ENCODE assay signal across 28 cellular contexts in genomic region chr9:130402645-130403440, GRCh38. TPM values are rescaled to one million over a fixed set of nuclear protein-coding genes. Genes with fewer than 3 reads are reported as not detected.
"Had no signal": no experiment of that assay in that cellular context is flagged by ENCODE, and none has a peak within 500 bp of the region (broad histone marks: within the 10 kb centered on the region; RNA-seq: fewer than 3 reads in every experiment).

No MANE protein-coding gene starts in this region.

- H3K27ac Mint-ChIP-seq: naive thymus-derived CD8-positive, alpha-beta T cell; natural killer cell treated with Interleukin-12 subunit alpha and Interleukin-12 subunit beta and Interleukin-15 and Interleukin-18, amount 100 ng/mL, for 72 hours; nephron progenitor cell; progenitor cell of endocrine pancreas; stimulated activated effector memory CD8-positive, alpha-beta T cell treated with anti-CD3 and anti-CD28 coated beads, Interleukin-12 subunit alpha, Interleukin-12 subunit beta, amount 100 ng/mL, for 72 hours; stimulated activated naive B cell treated with anti-CD40 and anti-IgM and Interleukin-4, amounts not matched to agents 10 μg/mL and 1 μg/mL and 100 μg/mL, for 72 hours; stimulated activated naive CD8-positive, alpha-beta T cell treated with anti-CD3 and anti-CD28 coated beads, Interleukin-15, Interleukin-2, amounts not matched to agents 100 ng/mL and 50 ng/mL, for 24 hours had no signal

- DNase-seq: naive thymus-derived CD8-positive, alpha-beta T cell; nephron progenitor cell; occipital lobe; ovary; psoas muscle; right lobe of liver; sigmoid colon; small intestine; stimulated activated CD4-positive, alpha-beta T cell treated with anti-CD3 and anti-CD28 coated beads, Interleukin-15, amount 100 ng/mL, for 24 hours; stimulated activated CD4-positive, alpha-beta T cell treated with anti-CD3 and anti-CD28 coated beads, Interleukin-2, amount 100 ng/mL, for 24 hours; stimulated activated CD4-positive, alpha-beta T cell treated with anti-CD3 and anti-CD28 coated beads, Interleukin-2, amount 100 ng/mL, for 48 hours; stimulated activated CD4-positive, alpha-beta T cell treated with anti-CD3 and anti-CD28 coated beads, Interleukin-4, amount 100 ng/mL, for 24 hours; stimulated activated naive B cell treated with anti-CD40 and anti-IgM and Interleukin-4, amounts not matched to agents 10 μg/mL and 1 μg/mL and 100 μg/mL, for 72 hours; stimulated activated naive CD4-positive, alpha-beta T cell treated with Interleukin-2 at 50 U/mL for 16 hours; stomach; thyroid gland; trophoblast cell; upper lobe of left lung had no signal

- H3K9me3 Mint-ChIP-seq: naive thymus-derived CD8-positive, alpha-beta T cell; natural killer cell treated with Interleukin-12 subunit alpha and Interleukin-12 subunit beta and Interleukin-15 and Interleukin-18, amount 100 ng/mL, for 72 hours; nephron progenitor cell; neural crest cell; stimulated activated effector memory CD8-positive, alpha-beta T cell treated with anti-CD3 and anti-CD28 coated beads, Interleukin-12 subunit alpha, Interleukin-12 subunit beta, amount 100 ng/mL, for 72 hours; stimulated activated naive B cell treated with anti-CD40 and anti-IgM and Interleukin-4, amounts not matched to agents 10 μg/mL and 1 μg/mL and 100 μg/mL, for 72 hours; stimulated activated naive CD8-positive, alpha-beta T cell treated with anti-CD3 and anti-CD28 coated beads, Interleukin-15, Interleukin-2, amounts not matched to agents 100 ng/mL and 50 ng/mL, for 24 hours had no signal

- H3K27ac ChIP-seq: ovary, parathyroid adenoma, psoas muscle, right lobe of liver, sigmoid colon, stomach, thoracic aorta, thyroid gland, tibial nerve, upper lobe of left lung, vagina had no signal

- H2AFZ ChIP-seq: parathyroid adenoma had no signal

- H3K27me3 ChIP-seq: ovary, right lobe of liver, sigmoid colon, thyroid gland, upper lobe of left lung, vagina had no signal

- H3K4me1 Mint-ChIP-seq: neural crest cell; stimulated activated effector memory CD8-positive, alpha-beta T cell treated with anti-CD3 and anti-CD28 coated beads, Interleukin-12 subunit alpha, Interleukin-12 subunit beta, amount 100 ng/mL, for 72 hours; stimulated activated naive B cell treated with anti-CD40 and anti-IgM and Interleukin-4, amounts not matched to agents 10 μg/mL and 1 μg/mL and 100 μg/mL, for 72 hours had no signal

- H3K9ac ChIP-seq: parathyroid adenoma had no signal

- H3K27me3 Mint-ChIP-seq: progenitor cell of endocrine pancreas; stimulated activated naive CD8-positive, alpha-beta T cell treated with anti-CD3 and anti-CD28 coated beads, Interleukin-15, Interleukin-2, amounts not matched to agents 100 ng/mL and 50 ng/mL, for 24 hours had no signal

- ATAC-seq: naive thymus-derived CD8-positive, alpha-beta T cell; natural killer cell treated with Interleukin-12 subunit alpha and Interleukin-12 subunit beta and Interleukin-15 and Interleukin-18, amount 100 ng/mL, for 72 hours; psoas muscle; right cardiac atrium; right lobe of liver; stimulated activated effector memory CD8-positive, alpha-beta T cell treated with anti-CD3 and anti-CD28 coated beads, Interleukin-12 subunit alpha, Interleukin-12 subunit beta, amount 100 ng/mL, for 72 hours; stimulated activated naive B cell treated with anti-CD40 and anti-IgM and Interleukin-4, amounts not matched to agents 10 μg/mL and 1 μg/mL and 100 μg/mL, for 72 hours had no signal

- H3K36me3 ChIP-seq: ovary, right lobe of liver, thoracic aorta, thyroid gland, tibial nerve, upper lobe of left lung, vagina had no signal

- H3K9me3 ChIP-seq: ovary, psoas muscle, right lobe of liver, sigmoid colon, stomach, thoracic aorta, thyroid gland, tibial nerve, upper lobe of left lung, vagina had no signal

- H3K4me3 ChIP-seq: ovary, psoas muscle, right lobe of liver, sigmoid colon, stomach, thoracic aorta, thyroid gland, tibial nerve, upper lobe of left lung, vagina had no signal

- H3K36me3 Mint-ChIP-seq: naive thymus-derived CD8-positive, alpha-beta T cell; natural killer cell treated with Interleukin-12 subunit alpha and Interleukin-12 subunit beta and Interleukin-15 and Interleukin-18, amount 100 ng/mL, for 72 hours; stimulated activated effector memory CD8-positive, alpha-beta T cell treated with anti-CD3 and anti-CD28 coated beads, Interleukin-12 subunit alpha, Interleukin-12 subunit beta, amount 100 ng/mL, for 72 hours; stimulated activated naive B cell treated with anti-CD40 and anti-IgM and Interleukin-4, amounts not matched to agents 10 μg/mL and 1 μg/mL and 100 μg/mL, for 72 hours had no signal

- H3K79me2 ChIP-seq: parathyroid adenoma had no signal

- H3K4me1 ChIP-seq: parathyroid adenoma, psoas muscle, right lobe of liver, sigmoid colon, stomach, thyroid gland, tibial nerve, upper lobe of left lung, vagina had no signal

- H3K4me3 Mint-ChIP-seq: naive thymus-derived CD8-positive, alpha-beta T cell; natural killer cell treated with Interleukin-12 subunit alpha and Interleukin-12 subunit beta and Interleukin-15 and Interleukin-18, amount 100 ng/mL, for 72 hours; nephron progenitor cell; neural crest cell; stimulated activated effector memory CD8-positive, alpha-beta T cell treated with anti-CD3 and anti-CD28 coated beads, Interleukin-12 subunit alpha, Interleukin-12 subunit beta, amount 100 ng/mL, for 72 hours; stimulated activated naive B cell treated with anti-CD40 and anti-IgM and Interleukin-4, amounts not matched to agents 10 μg/mL and 1 μg/mL and 100 μg/mL, for 72 hours; stimulated activated naive CD8-positive, alpha-beta T cell treated with anti-CD3 and anti-CD28 coated beads, Interleukin-15, Interleukin-2, amounts not matched to agents 100 ng/mL and 50 ng/mL, for 24 hours had no signal

RNA-seq across cellular contexts. Expression of gene ASS1, which starts 41.9 kb away (rescaled TPM):
- total RNA-seq: naive thymus-derived CD8-positive, alpha-beta T cell; natural killer cell treated with Interleukin-12 subunit alpha and Interleukin-12 subunit beta and Interleukin-15 and Interleukin-18, amount 100 ng/mL, for 72 hours had no signal
- polyA plus RNA-seq: naive thymus-derived CD8-positive, alpha-beta T cell had no signal
